Comparison of ENCODE assay signal across 1 cellular context in the genomic region with DNA sequence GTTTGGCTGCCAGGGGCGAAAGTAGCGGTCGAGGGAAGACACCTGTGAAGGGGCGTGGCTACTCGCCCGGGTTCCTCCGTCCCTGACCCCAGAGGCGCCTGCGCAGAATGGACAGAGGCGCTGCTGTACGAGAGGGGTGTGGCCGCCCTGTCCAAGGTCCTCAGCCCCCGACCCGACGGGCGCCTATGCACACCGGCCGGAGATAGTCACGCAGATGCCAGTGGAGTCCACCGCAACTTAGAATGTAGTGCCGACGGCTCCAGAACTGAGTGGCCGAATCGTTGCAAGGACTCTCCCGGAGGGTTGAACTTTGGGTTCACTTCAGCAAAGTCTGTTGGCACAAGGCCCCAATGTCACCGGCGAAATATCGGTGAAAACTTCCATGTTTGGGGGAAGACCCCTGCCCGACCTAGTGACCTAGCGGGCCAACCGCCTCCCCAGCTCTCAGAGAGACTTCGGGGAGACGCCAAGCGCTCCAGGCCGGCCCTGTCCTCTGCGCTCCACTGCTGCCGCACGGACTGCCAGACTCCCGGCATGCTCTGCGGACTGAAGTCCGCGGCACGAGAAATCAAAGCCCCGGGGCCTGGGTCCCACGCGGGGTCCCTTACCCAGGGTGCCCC.
TF ChIP-seq lines count a peak whose summit lies in the region.

No MANE protein-coding gene starts in this region.

TF ChIP-seq in HepG2, 621 proteins besides CTCF, POLR2A, EP300 and RAD21 (continued from another document and continues in another):
- TF ChIP-seq, protein P1, sequence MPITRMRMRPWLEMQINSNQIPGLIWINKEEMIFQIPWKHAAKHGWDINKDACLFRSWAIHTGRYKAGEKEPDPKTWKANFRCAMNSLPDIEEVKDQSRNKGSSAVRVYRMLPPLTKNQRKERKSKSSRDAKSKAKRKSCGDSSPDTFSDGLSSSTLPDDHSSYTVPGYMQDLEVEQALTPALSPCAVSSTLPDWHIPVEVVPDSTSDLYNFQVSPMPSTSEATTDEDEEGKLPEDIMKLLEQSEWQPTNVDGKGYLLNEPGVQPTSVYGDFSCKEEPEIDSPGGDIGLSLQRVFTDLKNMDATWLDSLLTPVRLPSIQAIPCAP (CRISPR knock-in tag; IDR thresholded peaks at IDR 0.05; ENCODE audit: low read depth), result peak; percentile 89
- TF ChIP-seq ZFP82 (CRISPR knock-in tag; IDR thresholded peaks at IDR 0.05; ENCODE audit: borderline replicate concordance) (no peak), MTF2 (CRISPR knock-in tag; IDR thresholded peaks at IDR 0.05; ENCODE audit: borderline replicate concordance) (peak; percentile 7; the same call in 1 of the 2 replicates), KLF15 (CRISPR knock-in tag; IDR thresholded peaks at IDR 0.05; ENCODE audit: borderline replicate concordance) (peak; percentile 92; the same call in 1 of the 2 replicates), ZNF496 (CRISPR knock-in tag; IDR thresholded peaks at IDR 0.05; ENCODE audit: insufficient replicate concordance) (no peak), ZNF451 (CRISPR knock-in tag; IDR thresholded peaks at IDR 0.05) (peak; percentile 68), GPN1 (CRISPR knock-in tag; IDR thresholded peaks at IDR 0.05; ENCODE audit: borderline replicate concordance) (peak; percentile 16; the same call in 1 of the 2 replicates), NFE2 (CRISPR knock-in tag; IDR thresholded peaks at IDR 0.05) (no peak; the same call in 1 of the 2 replicates), ZNF792 (CRISPR knock-in tag; IDR thresholded peaks at IDR 0.05) (peak; percentile 89), ZBTB21 (CRISPR knock-in tag; IDR thresholded peaks at IDR 0.05) (peak; percentile 54; the same call in 1 of the 2 replicates), ZMYM2 (CRISPR knock-in tag; IDR thresholded peaks at IDR 0.05) (peak; percentile 88), JUND (CRISPR knock-in tag; IDR thresholded peaks at IDR 0.05) (peak; percentile 81; the same call in 1 of the 2 replicates), RORA (CRISPR knock-in tag; IDR thresholded peaks at IDR 0.05) (no peak; the same call in 1 of the 2 replicates), KLF16 (CRISPR knock-in tag; IDR thresholded peaks at IDR 0.05) (peak; percentile 56 to 82; a peak in 2 of 4 replicates), ZNF124 (CRISPR knock-in tag; IDR thresholded peaks at IDR 0.05) (peak; percentile 88), CBX5 (CRISPR knock-in tag; IDR thresholded peaks at IDR 0.05; ENCODE audit: borderline replicate concordance) (peak; percentile 90), PRPF4 (IDR thresholded peaks at IDR 0.05; ENCODE audit: low read depth, low read length, poor library complexity, severe bottlenecking) (no peak), FOXA1 (IDR thresholded peaks at IDR 0.05) (no peak), FOXA1 (CRISPR knock-in tag; IDR thresholded peaks at IDR 0.05) (no peak; the same call in 1 of the 2 replicates), ZNF34 (CRISPR knock-in tag; IDR thresholded peaks at IDR 0.05; ENCODE audit: borderline replicate concordance) (peak; percentile 99), ZFP62 (CRISPR knock-in tag; IDR thresholded peaks at IDR 0.05) (no peak), ZFP41 (CRISPR knock-in tag; IDR thresholded peaks at IDR 0.05; ENCODE audit: borderline replicate concordance) (peak; percentile 79), SRSF9 (IDR thresholded peaks at IDR 0.05; ENCODE audit: borderline replicate concordance, insufficient read depth, low read depth, low read length, poor library complexity, severe bottlenecking) (no peak), KAT2B (IDR thresholded peaks at IDR 0.05; ENCODE audit: borderline replicate concordance, low read depth, low read length) (no peak), ZBTB7A (CRISPR knock-in tag; IDR thresholded peaks at IDR 0.05) (peak; percentile 90), ARNT2 (CRISPR knock-in tag; IDR thresholded peaks at IDR 0.05; ENCODE audit: low read depth) (peak; percentile 94), HNF1B (CRISPR knock-in tag; IDR thresholded peaks at IDR 0.05) (peak; percentile 97), ZNF567 (CRISPR knock-in tag; IDR thresholded peaks at IDR 0.05; ENCODE audit: borderline replicate concordance) (peak; percentile 70; the same call in 1 of the 2 replicates), ZNF446 (CRISPR knock-in tag; IDR thresholded peaks at IDR 0.05) (peak; percentile 96; the same call in 1 of the 2 replicates), HINFP (CRISPR knock-in tag; IDR thresholded peaks at IDR 0.05; ENCODE audit: low read depth) (peak; percentile 99), RFX3 (CRISPR knock-in tag; IDR thresholded peaks at IDR 0.05) (peak; percentile 43; the same call in 1 of the 2 replicates), ZNF12 (CRISPR knock-in tag; IDR thresholded peaks at IDR 0.05) (peak; percentile 76; the same call in 1 of the 2 replicates), REXO4 (CRISPR knock-in tag; IDR thresholded peaks at IDR 0.05; ENCODE audit: borderline replicate concordance) (0 out of 2 replicates have a peak, but pooled peaks have one; percentile 83), NR2F2 (IDR thresholded peaks at IDR 0.05; ENCODE audit: borderline replicate concordance, low read depth) (no peak), ZNF562 (CRISPR knock-in tag; IDR thresholded peaks at IDR 0.05; ENCODE audit: borderline replicate concordance) (peak; percentile 33; the same call in 1 of the 2 replicates), MZF1 (CRISPR knock-in tag; IDR thresholded peaks at IDR 0.05; ENCODE audit: borderline replicate concordance) (peak; percentile 95), ZNF543 (CRISPR knock-in tag; IDR thresholded peaks at IDR 0.05) (peak; percentile 98), CCDC6 (CRISPR knock-in tag; IDR thresholded peaks at IDR 0.05) (peak; percentile 83; the same call in 1 of the 2 replicates), ZNF318 (CRISPR knock-in tag; IDR thresholded peaks at IDR 0.05) (peak; percentile 99), ATF7 (IDR thresholded peaks at IDR 0.05) (no peak), ATF7 (CRISPR knock-in tag; IDR thresholded peaks at IDR 0.05) (peak; percentile 54), KDM6A (CRISPR knock-in tag; IDR thresholded peaks at IDR 0.05; ENCODE audit: low read depth) (no peak; the same call in none of the 2 replicates), MXI1 (IDR thresholded peaks at IDR 0.05; ENCODE audit: borderline replicate concordance, low read depth, low read length) (peak; percentile 83; the same call in 2 of the 3 replicates)
- TF ChIP-seq, protein P2, sequence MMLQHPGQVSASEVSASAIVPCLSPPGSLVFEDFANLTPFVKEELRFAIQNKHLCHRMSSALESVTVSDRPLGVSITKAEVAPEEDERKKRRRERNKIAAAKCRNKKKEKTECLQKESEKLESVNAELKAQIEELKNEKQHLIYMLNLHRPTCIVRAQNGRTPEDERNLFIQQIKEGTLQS (CRISPR knock-in tag; IDR thresholded peaks at IDR 0.05), result peak; percentile 70; the same call in 1 of the 2 replicates
- TF ChIP-seq, protein P3, sequence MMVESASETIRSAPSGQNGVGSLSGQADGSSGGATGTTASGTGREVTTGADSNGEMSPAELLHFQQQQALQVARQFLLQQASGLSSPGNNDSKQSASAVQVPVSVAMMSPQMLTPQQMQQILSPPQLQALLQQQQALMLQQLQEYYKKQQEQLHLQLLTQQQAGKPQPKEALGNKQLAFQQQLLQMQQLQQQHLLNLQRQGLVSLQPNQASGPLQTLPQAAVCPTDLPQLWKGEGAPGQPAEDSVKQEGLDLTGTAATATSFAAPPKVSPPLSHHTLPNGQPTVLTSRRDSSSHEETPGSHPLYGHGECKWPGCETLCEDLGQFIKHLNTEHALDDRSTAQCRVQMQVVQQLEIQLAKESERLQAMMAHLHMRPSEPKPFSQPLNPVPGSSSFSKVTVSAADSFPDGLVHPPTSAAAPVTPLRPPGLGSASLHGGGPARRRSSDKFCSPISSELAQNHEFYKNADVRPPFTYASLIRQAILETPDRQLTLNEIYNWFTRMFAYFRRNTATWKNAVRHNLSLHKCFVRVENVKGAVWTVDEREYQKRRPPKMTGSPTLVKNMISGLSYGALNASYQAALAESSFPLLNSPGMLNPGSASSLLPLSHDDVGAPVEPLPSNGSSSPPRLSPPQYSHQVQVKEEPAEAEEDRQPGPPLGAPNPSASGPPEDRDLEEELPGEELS (CRISPR knock-in tag; IDR thresholded peaks at IDR 0.05), result no peak; the same call in none of the 2 replicates
